In the genomic region with DNA sequence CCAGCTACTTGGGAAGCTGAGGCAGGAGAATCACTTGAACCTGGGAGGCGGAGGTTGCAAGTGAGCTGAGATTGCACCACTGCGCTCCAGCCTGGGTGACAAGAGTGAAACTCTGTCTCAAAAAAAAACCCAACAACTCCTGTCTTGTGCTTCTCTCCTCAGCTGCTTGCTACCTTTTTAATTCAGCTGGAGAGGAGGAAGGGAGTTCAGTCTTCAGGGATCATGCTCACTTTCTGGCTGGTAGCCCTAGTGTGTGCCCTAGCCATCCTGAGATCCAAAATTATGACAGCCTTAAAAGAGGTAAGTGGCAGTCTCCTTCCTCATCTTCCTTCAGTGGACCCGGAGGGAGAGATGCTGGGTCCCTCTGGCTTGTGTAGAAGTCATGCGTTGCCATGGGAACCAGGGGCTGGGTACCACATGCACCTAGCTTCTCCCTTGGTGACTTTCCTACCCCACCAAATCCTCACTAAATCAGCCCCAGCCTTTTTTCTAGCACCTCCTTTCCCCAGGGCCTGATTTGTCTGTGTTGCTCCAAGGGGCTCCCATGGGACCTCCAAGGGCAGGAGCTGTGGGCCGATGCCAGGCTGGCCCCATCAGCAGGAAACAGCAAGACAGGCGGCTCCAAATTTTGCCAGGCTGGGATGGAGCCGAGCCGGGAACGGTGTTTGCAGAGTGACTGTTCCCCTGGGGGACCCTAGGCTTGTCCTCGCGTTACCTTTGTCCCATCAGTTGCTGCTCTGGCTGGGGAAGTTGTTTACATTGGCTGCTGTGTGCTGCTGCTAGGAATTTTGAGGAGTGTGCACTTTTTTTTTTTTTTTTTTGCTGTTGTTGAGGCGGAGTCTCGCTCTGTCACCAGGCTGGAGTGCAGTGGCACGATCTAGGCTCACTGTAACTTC, we compare ENCODE assay signal across 11 cellular contexts.
A peak's percentile ranks its signal among the peaks of the same experiment; 100 is the strongest.
DNase-seq lines count a peak whose midpoint lies in the region; ATAC-seq, FAIRE-seq and TF ChIP-seq lines count a peak whose summit lies in the region.
"Had no signal": no experiment of that assay in that cellular context is flagged by ENCODE, and none has a peak within 500 bp of the region (broad histone marks: within the 10 kb centered on the region; RNA-seq: fewer than 3 reads in every experiment).

No MANE protein-coding gene starts in this region.

- H3K79me2 ChIP-seq in K562 (ENCODE audit: control insufficient read depth, insufficient read depth, low read length), result no peaks in the 10 kb centered on the region

- WGBS in K562 (ENCODE audit: insufficient coverage, low coverage, missing lambda C conversion rate), result 85% methylated on average over 9 of the region's 14 CpGs
- WGBS in right lobe of liver (ENCODE audit: insufficient coverage, low coverage, low lambda C conversion rate, missing lambda C conversion rate), result 38% methylated on average over 4 of the region's 14 CpGs
- 20 to 21% methylated on average over 14 of the region's 14 CpGs for WGBS in aorta, 2 donors

- H3K36me3 ChIP-seq in K562 (ENCODE audit: control insufficient read depth, insufficient read depth, low read length) (peaks cover 66% of the 10 kb centered on the region), right lobe of liver (no peaks in the 10 kb centered on the region), aorta (ENCODE audit: control insufficient read depth in 1 of 2, insufficient read depth in 2 of 2, low read length in 1 of 2) (no peaks in the 10 kb centered on the region), HAP-1 (replicated peaks) (peaks cover 45% of the 10 kb centered on the region)

- H3K27me3 ChIP-seq in K562 (ENCODE audit: control insufficient read depth in 2 of 2, insufficient read depth in 2 of 2, low read length in 2 of 2) (no peaks in the 10 kb centered on the region), right lobe of liver (no peaks in the 10 kb centered on the region), aorta (ENCODE audit: control insufficient read depth in 1 of 2, insufficient read depth in 2 of 2, low read length in 1 of 2) (no peaks in the 10 kb centered on the region), HAP-1 (ENCODE audit: low read depth) (no peaks in the 10 kb centered on the region)

- H3K4me2 ChIP-seq in K562 (ENCODE audit: insufficient read depth, low read length), result no peak overlapping the region

- H4K20me1 ChIP-seq in K562 (replicated peaks; ENCODE audit: control insufficient read depth, insufficient read depth, low read length), result no peaks in the 10 kb centered on the region

- in situ Hi-C loops in K562 (cut with MboI), result no loop called here
- in situ Hi-C loops in HAP-1 (cut with MboI; ENCODE audit: low sequenced_read_pairs), result no loop called here

- peak; percentile 85 for DNase-seq in Right ventricle myocardium inferior (ENCODE audit: missing footprints)
- no peak for DNase-seq in cardiac septum (ENCODE audit: low spot score)
- DNase-seq in K562 (ENCODE audit: extremely low read depth in 1 of 4, low spot score in 3 of 4), result no peak
- peak; percentile 39 to 59 (median 59) for DNase-seq in right lobe of liver
- peak; percentile 92 to 94 for DNase-seq in aorta
- DNase-seq in HAP-1 (ENCODE audit: low spot score in 2 of 2), result no peak
- DNase-seq: activated T-cell treated with anti-CD3 and anti-CD28 coated beads, Interleukin-2, amount 50 U/mL, for 48 hours; naive thymus-derived CD4-positive, alpha-beta T cell had no signal

- CTCF ChIA-PET in K562 (lab: Yijun Ruan, JAX; ENCODE audit: low intra/inter-chr PET ratio), result no interaction called here

- TF ChIP-seq RAD21 in K562 (CRISPR knock-in tag; conservative IDR thresholded peaks at IDR 0.05 in 1 of 2, IDR thresholded peaks at IDR 0.05 in 1 of 2), result no peak

- H3K9me3 ChIP-seq in K562 (replicated peaks; ENCODE audit: control insufficient read depth, insufficient read depth, low read depth, low read length) (no peaks in the 10 kb centered on the region), right lobe of liver (no peaks in the 10 kb centered on the region), aorta (ENCODE audit: control insufficient read depth, low read length) (no peaks in the 10 kb centered on the region), HAP-1 (no peaks in the 10 kb centered on the region)

- POLR2A ChIA-PET in K562 (lab: Yijun Ruan, JAX), result interaction anchor here (0.6 kb wide), 1 partner anchor 23 kb away, joined by 5 read pairs; no protein-coding TSS in a partner anchor

- no peaks in the 10 kb centered on the region for H3K9me1 ChIP-seq in K562 (ENCODE audit: control insufficient read depth, insufficient read depth, low read length)

- intact Hi-C loops in Right ventricle myocardium inferior (cut with DNase I), result no loop called here
- intact Hi-C loops in cardiac septum (cut with DNase I), result no loop called here
- intact Hi-C loops in K562 (cut with micrococcal nuclease), result no loop called here
- intact Hi-C loops in right lobe of liver (cut with DNase I), result no loop called here
- intact Hi-C loops in aorta (cut with DNase I), result loop anchor here in 1 of 2 donors (5.0 to 10.0 kb wide), 2 partner anchors 50 to 62 kb away; no protein-coding TSS in a partner anchor

- H3K27ac ChIP-seq in K562 (ENCODE audit: extremely low read depth, low read depth, low read length) (no peak overlapping the region), right lobe of liver (no peak overlapping the region), aorta (ENCODE audit: low read depth in 1 of 2, low read length in 2 of 2) (peak overlapping the region in 1 of 2 donors; percentile 43)

- no TSS peak for BruUV-seq in K562 (replicated peaks; lab: Mats Ljungman, UMichigan)

- TF ChIP-seq CTCF in K562 (IDR thresholded peaks at IDR 0.05 in 2 of 3, conservative IDR thresholded peaks at IDR 0.05 in 1 of 3; ENCODE audit: insufficient read depth in 2 of 3, low read depth in 1 of 3, low read length in 3 of 3), result no peak
- no peak for TF ChIP-seq CTCF in right lobe of liver (IDR thresholded peaks at IDR 0.05)

- H3K4me1 ChIP-seq in K562 (replicated peaks in 1 of 2; ENCODE audit: control insufficient read depth in 2 of 2, insufficient read depth in 2 of 2, low read length in 2 of 2) (peaks cover 4 to 6% of the 10 kb centered on the region in 2 experiments; a peak in 3 of 5 replicates), right lobe of liver (peaks cover 0 to 4% (median 0%) of the 10 kb centered on the region in 4 donors), aorta (ENCODE audit: control insufficient read depth in 1 of 2, insufficient read depth in 2 of 2, low read length in 2 of 2) (no peaks in the 10 kb centered on the region), HAP-1 (no peaks in the 10 kb centered on the region)

- TF ChIP-seq POLR2A in K562 (conservative IDR thresholded peaks at IDR 0.05), result no peak
- no peak for TF ChIP-seq POLR2A in right lobe of liver (IDR thresholded peaks at IDR 0.05)

- ATAC-seq in Right ventricle myocardium inferior (peak; percentile 86), K562 (no peak), right lobe of liver (peak; percentile 79 to 96 (median 90)), aorta (ENCODE audit: low FRiP score) (peak; percentile 90), GM21619 (IDR thresholded peaks at IDR 0.05; ENCODE audit: unreplicated experiment) (no peak), GM18909 (IDR thresholded peaks at IDR 0.05; ENCODE audit: poor library complexity, unreplicated experiment) (no peak)
- ATAC-seq: naive thymus-derived CD4-positive, alpha-beta T cell had no signal

- H3K4me3 ChIP-seq in K562, result no peak overlapping the region
- H3K4me3 ChIP-seq in right lobe of liver, result no peak overlapping the region
- H3K4me3 ChIP-seq in aorta (ENCODE audit: low read length in 2 of 2), result no peak overlapping the region
- H3K4me3 ChIP-seq in HAP-1, result no peak overlapping the region

- H3K9ac ChIP-seq in K562 (ENCODE audit: insufficient read depth in 1 of 2, low read depth in 2 of 2, low read length in 2 of 2), result peak overlapping the region in 1 of 2 experiments; percentile 40; a peak in 1 of 4 replicates

- no peak overlapping the region for H2AFZ ChIP-seq in K562 (ENCODE audit: low read depth, low read length)

- no peak for TF ChIP-seq EP300 in K562 (IDR thresholded peaks at IDR 0.05; ENCODE audit: low read length)

- FAIRE-seq in K562 (lab: Jason Lieb, UNC), result no peak
- FAIRE-seq: endometrium had no signal

TF ChIP-seq in K562, 482 proteins besides CTCF, POLR2A, EP300 and RAD21:
- TF ChIP-seq RFX1 (IDR thresholded peaks at IDR 0.05) (peak; percentile 89), FOXK2 (conservative IDR thresholded peaks at IDR 0.05 in 1 of 2, IDR thresholded peaks at IDR 0.05 in 1 of 2; ENCODE audit: low read depth in 2 of 2) (no peak), ZNF57 (CRISPR knock-in tag; IDR thresholded peaks at IDR 0.05) (no peak), CTBP1 (IDR thresholded peaks at IDR 0.05; ENCODE audit: borderline replicate concordance) (0 out of 2 replicates have a peak, but pooled peaks have one; percentile 43)
- TF ChIP-seq, protein P1, sequence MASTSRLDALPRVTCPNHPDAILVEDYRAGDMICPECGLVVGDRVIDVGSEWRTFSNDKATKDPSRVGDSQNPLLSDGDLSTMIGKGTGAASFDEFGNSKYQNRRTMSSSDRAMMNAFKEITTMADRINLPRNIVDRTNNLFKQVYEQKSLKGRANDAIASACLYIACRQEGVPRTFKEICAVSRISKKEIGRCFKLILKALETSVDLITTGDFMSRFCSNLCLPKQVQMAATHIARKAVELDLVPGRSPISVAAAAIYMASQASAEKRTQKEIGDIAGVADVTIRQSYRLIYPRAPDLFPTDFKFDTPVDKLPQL (IDR thresholded peaks at IDR 0.05; ENCODE audit: extremely low read depth, insufficient read length), result no peak

Comparison
In these comparisons a context has a peak if more than half of its experiments do, and no peak if none do; other contexts are left out.
1. DNase-seq: peak in Right ventricle myocardium inferior (single experiment), right lobe of liver (3 of 3) and aorta (2 of 2); none in cardiac septum (single experiment), K562 (0 of 4) and HAP-1 (0 of 2).
2. ATAC-seq: peak in Right ventricle myocardium inferior (single experiment), right lobe of liver (4 of 4) and aorta (single experiment); none in K562 (single experiment), GM21619 (single experiment) and GM18909 (single experiment).